ENCODE assay signal across 15 cellular contexts in the genomic region with DNA sequence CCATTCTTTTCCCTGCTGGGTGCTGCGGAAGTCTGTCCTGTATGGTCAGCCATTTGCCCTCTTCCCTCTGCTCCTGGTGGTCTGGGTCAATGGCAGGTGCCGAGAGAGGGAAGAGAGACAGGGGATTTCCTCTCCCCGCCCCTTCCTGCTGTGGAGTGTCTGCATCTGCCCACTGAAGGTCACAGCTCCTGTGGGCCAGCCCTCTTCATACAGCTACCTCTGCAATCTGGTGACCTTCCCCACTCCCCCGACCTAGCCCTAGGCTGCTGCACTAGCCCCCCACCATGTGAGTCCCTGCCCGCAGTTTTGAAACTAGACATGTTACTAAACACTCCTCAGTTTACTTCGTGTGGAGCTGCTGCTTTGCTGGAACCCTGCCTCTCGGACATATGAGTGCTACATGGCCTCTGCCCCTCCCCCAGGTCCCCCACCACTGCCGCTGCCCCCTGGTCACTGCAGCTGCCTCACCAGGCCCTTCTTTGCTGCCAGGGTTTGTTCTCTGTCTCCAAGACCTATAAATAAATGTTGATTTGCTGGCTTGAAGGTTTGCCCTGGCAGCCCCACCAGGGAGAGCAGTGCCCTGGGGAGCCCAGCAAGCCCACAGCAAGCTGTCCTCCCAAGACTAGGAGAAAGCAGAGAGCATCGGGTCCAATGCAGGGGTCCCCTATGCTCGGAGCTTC.
DNase-seq lines count a peak whose midpoint lies in the region; ATAC-seq and TF ChIP-seq lines count a peak whose summit lies in the region.
"Had no signal": no experiment of that assay in that cellular context is flagged by ENCODE, and none has a peak within 500 bp of the region (broad histone marks: within the 10 kb centered on the region; RNA-seq: fewer than 3 reads in every experiment).

No MANE protein-coding gene starts in this region.

- peaks cover 29% of the 10 kb centered on the region for H3K4me1 ChIP-seq in BLaER1
- no peaks in the 10 kb centered on the region for H3K4me1 ChIP-seq in body of pancreas
- H3K4me1 ChIP-seq: left lung, prostate gland had no signal

- no peak overlapping the region for H3K4me3 ChIP-seq in BLaER1
- H3K4me3 ChIP-seq in body of pancreas: no peak overlapping the region
- H3K4me3 ChIP-seq: left lung, prostate gland had no signal

- H3K27ac ChIP-seq in BLaER1 (no peak overlapping the region), angular gyrus (ENCODE audit: low read depth, low read length) (peak overlapping the region; percentile 72), body of pancreas (no peak overlapping the region)
- H3K27ac ChIP-seq: left lung, prostate gland had no signal

- 78 to 80% methylated on average over 8 to 10 of the region's 10 CpGs for WGBS in body of pancreas, 2 donors

- H3K27me3 ChIP-seq in BLaER1 (no peaks in the 10 kb centered on the region), body of pancreas (no peaks in the 10 kb centered on the region)
- H3K27me3 ChIP-seq: left lung had no signal

- TF ChIP-seq POLR2A in body of pancreas (IDR thresholded peaks at IDR 0.05): no peak

- ATAC-seq in left ventricle myocardium superior (peak; percentile 78), HG02759 (IDR thresholded peaks at IDR 0.05; ENCODE audit: unreplicated experiment) (no peak), HG02798 (IDR thresholded peaks at IDR 0.05; ENCODE audit: poor library complexity, unreplicated experiment) (no peak), body of pancreas (no peak)
- ATAC-seq: left lung; naive thymus-derived CD4-positive, alpha-beta T cell had no signal

- peak overlapping the region; percentile 34 for H3K4me2 ChIP-seq in BLaER1

- intact Hi-C loops in left ventricle myocardium superior (cut with micrococcal nuclease) (no loop called here), posterior cingulate gyrus (cut with DNase I) (loop anchor here (5.0 kb wide), 1 partner anchor 101 kb away; a partner anchor contains a TSS), body of pancreas (cut with DNase I) (no loop called here)

- H4K20me1 ChIP-seq in BLaER1: no peaks in the 10 kb centered on the region

- H3K36me3 ChIP-seq in BLaER1 (no peaks in the 10 kb centered on the region), body of pancreas (replicated peaks in 1 of 2; ENCODE audit: insufficient read depth in 1 of 2, low read depth in 2 of 2) (no peaks in the 10 kb centered on the region)
- H3K36me3 ChIP-seq: left lung, prostate gland had no signal

- TF ChIP-seq CTCF in body of pancreas (IDR thresholded peaks at IDR 0.05): no peak

- peak; percentile 71 for DNase-seq in left ventricle myocardium superior
- DNase-seq in posterior cingulate gyrus: peak in 6 of 10 donors; percentile 29 to 92 (median 44)
- DNase-seq in DMS79 (lab: John Stamatoyannopoulos, UW): no peak
- no peak for DNase-seq in body of pancreas
- DNase-seq: activated CD4-positive, alpha-beta T cell treated with anti-CD3 and anti-CD28 coated beads, Interleukin-2, amount 50 U/mL, for 4 hours; HCEC 1CT; left lung; naive thymus-derived CD4-positive, alpha-beta T cell; NCI-H1105 treated with DMSO at 0.1 percent for 48 hours; NCI-H69 had no signal

- no peak overlapping the region for H3K9ac ChIP-seq in BLaER1

- H3K9me3 ChIP-seq in BLaER1: no peaks in the 10 kb centered on the region
- H3K9me3 ChIP-seq in body of pancreas: no peaks in the 10 kb centered on the region
- H3K9me3 ChIP-seq: left lung, prostate gland had no signal

Comparison
In these comparisons a context has a peak if more than half of its experiments do, and no peak if none do; other contexts are left out.
1. DNase-seq: peak in left ventricle myocardium superior (single experiment) and posterior cingulate gyrus (6 of 10); none in DMS79 (single experiment) and body of pancreas (0 of 4).